ENCODE assay signal across 9 cellular contexts in the genomic region with DNA sequence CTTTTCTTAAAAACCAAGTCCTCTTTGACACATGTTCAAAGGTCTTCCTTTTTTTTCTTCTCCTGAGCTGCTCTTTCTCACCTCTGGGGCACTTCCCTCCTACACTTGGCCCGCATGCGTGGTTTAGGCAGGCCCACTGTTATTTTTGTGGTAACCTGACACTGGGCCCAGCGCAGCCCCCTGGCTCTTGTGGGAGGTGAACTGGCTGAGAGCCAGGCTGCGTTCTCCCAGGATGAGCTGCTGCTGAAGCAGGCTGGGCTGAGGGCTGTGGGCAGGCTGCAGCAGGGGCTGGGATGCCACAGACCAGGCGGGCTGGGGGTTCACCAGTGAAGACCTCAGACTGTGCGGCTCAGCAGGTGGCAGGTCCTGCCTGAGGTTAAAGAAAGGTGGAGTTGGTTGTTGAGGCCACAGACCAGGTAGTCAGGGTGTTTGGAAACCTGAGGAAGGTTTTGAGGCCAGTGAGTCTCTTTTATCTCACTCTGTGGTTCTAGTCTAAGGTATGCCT.
DNase-seq lines count a peak whose midpoint lies in the region; TF ChIP-seq lines count a peak whose summit lies in the region.
"Had no signal": no experiment of that assay in that cellular context is flagged by ENCODE, and none has a peak within 500 bp of the region (broad histone marks: within the 10 kb centered on the region; RNA-seq: fewer than 3 reads in every experiment).

No MANE protein-coding gene starts in this region.

- H3K27me3 ChIP-seq in NT2/D1 (ENCODE audit: insufficient read depth, insufficient read length), result no peaks in the 10 kb centered on the region
- no peaks in the 10 kb centered on the region for H3K27me3 ChIP-seq in smooth muscle cell (ENCODE audit: low read depth)

- peak; percentile 27 for TF ChIP-seq CTCF in glutamatergic neuron (IDR thresholded peaks at IDR 0.05; ENCODE audit: partially characterized antibody, unreplicated experiment)
- TF ChIP-seq CTCF in smooth muscle cell (IDR thresholded peaks at IDR 0.05; ENCODE audit: borderline replicate concordance, insufficient read depth, poor library complexity, severe bottlenecking), result no peak

- peaks cover 35% of the 10 kb centered on the region for H3K4me1 Mint-ChIP-seq in glutamatergic neuron (ENCODE audit: low read depth, unreplicated experiment)
- H3K4me1 Mint-ChIP-seq in activated T-cell treated with anti-CD3 and anti-CD28 coated beads, Interleukin-2, amount 50 U/mL, for 24 hours (ENCODE audit: low read depth), result no peaks in the 10 kb centered on the region

- H4K20me1 ChIP-seq in smooth muscle cell (ENCODE audit: low read depth), result peaks cover 100% of the 10 kb centered on the region

- peaks cover 10% of the 10 kb centered on the region for H3K27me3 Mint-ChIP-seq in glutamatergic neuron (ENCODE audit: unreplicated experiment)
- H3K27me3 Mint-ChIP-seq in activated T-cell treated with anti-CD3 and anti-CD28 coated beads, Interleukin-2, amount 50 U/mL, for 24 hours, result peaks cover 20% of the 10 kb centered on the region

- no peak overlapping the region for H3K27ac Mint-ChIP-seq in glutamatergic neuron (ENCODE audit: unreplicated experiment)
- no peak overlapping the region for H3K27ac Mint-ChIP-seq in activated T-cell treated with anti-CD3 and anti-CD28 coated beads, Interleukin-2, amount 50 U/mL, for 24 hours

- H3K36me3 ChIP-seq in NT2/D1 (ENCODE audit: insufficient read depth, insufficient read length, low read length) (peaks cover 3% of the 10 kb centered on the region), smooth muscle cell (ENCODE audit: low read depth) (no peaks in the 10 kb centered on the region)

- no peaks in the 10 kb centered on the region for H3K36me3 Mint-ChIP-seq in glutamatergic neuron (ENCODE audit: unreplicated experiment)
- H3K36me3 Mint-ChIP-seq in activated T-cell treated with anti-CD3 and anti-CD28 coated beads, Interleukin-2, amount 50 U/mL, for 24 hours (ENCODE audit: low read depth), result no peaks in the 10 kb centered on the region

- peak; percentile 71 for DNase-seq in NT2/D1 (ENCODE audit: low read depth, low spot score)
- peak; percentile 82 for DNase-seq in glutamatergic neuron
- no peak for DNase-seq in smooth muscle cell (lab: John Stamatoyannopoulos, UW; ENCODE audit: unreplicated experiment)
- no peak for DNase-seq in NAMALWA (ENCODE audit: low spot score)
- no peak for DNase-seq in activated T-cell treated with anti-CD3 and anti-CD28 coated beads, Interleukin-2, amount 50 U/mL, for 24 hours
- DNase-seq in GOT3 (lab: John Stamatoyannopoulos, UW), result no peak
- no peak for DNase-seq in stimulated activated CD4-positive, alpha-beta T cell treated with anti-CD3 and anti-CD28 coated beads, Interleukin-15, amount 100 ng/mL, for 24 hours

- peak overlapping the region; percentile 75 for H3K27ac ChIP-seq in smooth muscle cell (ENCODE audit: low read depth)
- H3K27ac ChIP-seq: epithelial cell of prostate had no signal

- WGBS in smooth muscle cell (ENCODE audit: low lambda C conversion rate), result 20% methylated on average over 6 of the region's 6 CpGs

- H3K4me3 ChIP-seq in NT2/D1 (ENCODE audit: insufficient read length, low read depth) (no peak overlapping the region), smooth muscle cell (no peak overlapping the region)

- TF ChIP-seq EP300 in Ishikawa (IDR thresholded peaks at IDR 0.05; ENCODE audit: borderline replicate concordance), result peak; percentile 51; the same call in 1 of the 2 replicates

- H3K9ac ChIP-seq in NT2/D1 (ENCODE audit: insufficient read length, low read depth) (peak overlapping the region; percentile 50), smooth muscle cell (ENCODE audit: low read depth) (no peak overlapping the region)

- H2AFZ ChIP-seq in smooth muscle cell (ENCODE audit: low read depth), result no peak overlapping the region

- peaks cover 100% of the 10 kb centered on the region for H3K79me2 ChIP-seq in smooth muscle cell (ENCODE audit: low read depth)

- no peaks in the 10 kb centered on the region for H3K9me3 ChIP-seq in NT2/D1 (ENCODE audit: insufficient read depth, low read length)
- no peaks in the 10 kb centered on the region for H3K9me3 ChIP-seq in smooth muscle cell (replicated peaks; ENCODE audit: low read depth)

- H3K4me1 ChIP-seq in NT2/D1 (ENCODE audit: insufficient read depth, insufficient read length), result peaks cover 6% of the 10 kb centered on the region
- H3K4me1 ChIP-seq in smooth muscle cell (ENCODE audit: low read depth), result peaks cover 30% of the 10 kb centered on the region

- peak overlapping the region; percentile 50 for H3K4me2 ChIP-seq in smooth muscle cell

- peaks cover 17% of the 10 kb centered on the region for H3F3A ChIP-seq in smooth muscle cell (ENCODE audit: low read depth)

- no peak overlapping the region for H3K4me3 Mint-ChIP-seq in glutamatergic neuron (ENCODE audit: unreplicated experiment)
- no peak overlapping the region for H3K4me3 Mint-ChIP-seq in activated T-cell treated with anti-CD3 and anti-CD28 coated beads, Interleukin-2, amount 50 U/mL, for 24 hours

- TF ChIP-seq RAD21 in Ishikawa (IDR thresholded peaks at IDR 0.05; ENCODE audit: low read depth), result peak; percentile 33; the same call in 1 of the 2 replicates

- peaks cover 2% of the 10 kb centered on the region for H3K9me3 Mint-ChIP-seq in glutamatergic neuron (ENCODE audit: unreplicated experiment)
- H3K9me3 Mint-ChIP-seq in activated T-cell treated with anti-CD3 and anti-CD28 coated beads, Interleukin-2, amount 50 U/mL, for 24 hours, result no peaks in the 10 kb centered on the region

TF ChIP-seq in Ishikawa, 13 proteins besides CTCF, POLR2A, EP300 and RAD21:
- TF ChIP-seq NFIC (IDR thresholded peaks at IDR 0.05) (peak; percentile 96), MAX (IDR thresholded peaks at IDR 0.05) (peak; percentile 96), CREB1 (IDR thresholded peaks at IDR 0.05; ENCODE audit: low read depth) (no peak), TCF12 (IDR thresholded peaks at IDR 0.05; ENCODE audit: low read depth) (peak; percentile 42; the same call in 1 of the 2 replicates), TEAD4 (IDR thresholded peaks at IDR 0.05) (peak; percentile 56), EGR1 (IDR thresholded peaks at IDR 0.05) (no peak), ZBTB7A (IDR thresholded peaks at IDR 0.05; ENCODE audit: low read depth) (peak; percentile 83), USF1 (IDR thresholded peaks at IDR 0.05) (no peak), CEBPB (IDR thresholded peaks at IDR 0.05) (no peak), TAF1 (IDR thresholded peaks at IDR 0.05; ENCODE audit: low read depth) (no peak), FOXM1 (IDR thresholded peaks at IDR 0.05; ENCODE audit: borderline replicate concordance, low read depth) (no peak)

Comparison
In these comparisons a context has a peak if more than half of its experiments do, and no peak if none do; other contexts are left out.
1. DNase-seq: peak in NT2/D1 (single experiment) and glutamatergic neuron (single experiment); none in smooth muscle cell (single experiment), NAMALWA (single experiment), activated T-cell treated with anti-CD3 and anti-CD28 coated beads, Interleukin-2, amount 50 U/mL, for 24 hours (single experiment), GOT3 (single experiment) and stimulated activated CD4-positive, alpha-beta T cell treated with anti-CD3 and anti-CD28 coated beads, Interleukin-15, amount 100 ng/mL, for 24 hours (single experiment).